Comparison of ENCODE assay signal across 12 cellular contexts in the genomic region with DNA sequence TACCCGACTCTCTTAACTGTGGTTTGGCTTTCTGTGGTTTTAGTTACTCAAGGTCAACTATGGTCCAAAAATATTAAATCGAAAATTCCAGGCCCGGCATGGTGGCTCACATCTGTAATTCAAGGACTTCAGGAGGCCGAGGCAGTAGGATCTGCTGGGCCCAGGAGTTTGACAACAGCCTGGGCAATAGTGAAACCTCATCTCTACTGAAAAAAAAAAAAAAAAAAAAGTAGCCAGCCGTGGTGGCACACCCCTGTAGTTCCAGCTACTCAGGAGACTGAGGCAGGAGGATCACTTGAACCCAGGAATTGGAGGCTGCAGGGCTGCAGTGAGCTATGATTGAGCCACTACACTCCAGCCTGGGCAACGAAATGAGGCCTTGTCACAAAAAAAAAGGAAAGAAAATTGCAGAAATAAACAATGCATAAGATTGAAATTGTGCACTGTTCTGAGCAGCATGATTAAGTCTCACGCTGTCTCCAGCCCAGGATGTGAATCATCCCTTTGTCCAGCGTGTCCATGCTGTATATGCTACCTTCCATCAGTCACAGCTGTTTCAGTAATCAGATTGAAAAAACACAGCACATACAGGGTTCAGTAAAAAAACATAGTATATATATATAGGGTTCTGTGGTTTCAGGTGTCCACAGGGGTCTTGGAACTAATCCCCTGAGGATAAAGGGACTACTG. TPM values are rescaled to one million over a fixed set of nuclear protein-coding genes. Genes with fewer than 3 reads are reported as not detected.
DNase-seq lines count a peak whose midpoint lies in the region; ATAC-seq and TF ChIP-seq lines count a peak whose summit lies in the region.
"Had no signal": no experiment of that assay in that cellular context is flagged by ENCODE, and none has a peak within 500 bp of the region (broad histone marks: within the 10 kb centered on the region; RNA-seq: fewer than 3 reads in every experiment).

No MANE protein-coding gene starts in this region.

- peaks cover 3% of the 10 kb centered on the region for H3K9me3 Mint-ChIP-seq in CD8-positive, alpha-beta T cell
- H3K9me3 Mint-ChIP-seq in H9: no peaks in the 10 kb centered on the region
- H3K9me3 Mint-ChIP-seq: activated T-cell treated with anti-CD3 and anti-CD28 coated beads, Interleukin-2, amount 50 U/mL, for 24 hours had no signal

- intact Hi-C loops in IMR-90 (cut with micrococcal nuclease): no loop called here
- intact Hi-C loops in CD8-positive, alpha-beta T cell (cut with DNase I, micrococcal nuclease): no loop called here

- no peaks in the 10 kb centered on the region for H3K9me1 ChIP-seq in IMR-90 (ENCODE audit: insufficient read depth, low read length)

- no peak for TF ChIP-seq CTCF in AG04450 (IDR thresholded peaks at IDR 0.05; ENCODE audit: low read depth, low read length)
- no peak for TF ChIP-seq CTCF in IMR-90 (conservative IDR thresholded peaks at IDR 0.05; ENCODE audit: low read depth, low read length)
- no peak for TF ChIP-seq CTCF in astrocyte of the cerebellum (IDR thresholded peaks at IDR 0.05; ENCODE audit: low read depth, low read length, missing control alignments)
- TF ChIP-seq CTCF in CD8-positive, alpha-beta T cell (IDR thresholded peaks at IDR 0.05): no peak
- no peak for TF ChIP-seq CTCF in H9 (conservative IDR thresholded peaks at IDR 0.05)

- H3K27ac Mint-ChIP-seq in CD8-positive, alpha-beta T cell: no peak overlapping the region
- H3K27ac Mint-ChIP-seq in H9: no peak overlapping the region
- H3K27ac Mint-ChIP-seq: activated T-cell treated with anti-CD3 and anti-CD28 coated beads, Interleukin-2, amount 50 U/mL, for 24 hours had no signal

- no peak overlapping the region for H2AK9ac ChIP-seq in IMR-90 (replicated peaks; ENCODE audit: low read depth, low read length, poor library complexity)

- ATAC-seq in IMR-90 (ENCODE audit: low read depth) (peak; percentile 72), GM21526 (IDR thresholded peaks at IDR 0.05; ENCODE audit: low FRiP score, unreplicated experiment) (no peak)
- no peak for ATAC-seq in CD8-positive, alpha-beta T cell

- no peak overlapping the region for H3K56ac ChIP-seq in IMR-90 (ENCODE audit: extremely low read depth, insufficient read depth, low read length)
- H3K56ac ChIP-seq in H9 (ENCODE audit: insufficient read length, low read depth, low read length): no peak overlapping the region

- H3K36me3 ChIP-seq in IMR-90 (ENCODE audit: control insufficient read depth, insufficient read depth, low read length): no peaks in the 10 kb centered on the region
- no peaks in the 10 kb centered on the region for H3K36me3 ChIP-seq in CD8-positive, alpha-beta T cell (ENCODE audit: insufficient read depth, low read length)
- H3K36me3 ChIP-seq: BLaER1 had no signal

- H2BK15ac ChIP-seq in IMR-90 (ENCODE audit: low read depth, low read length) (no peak overlapping the region), H9 (ENCODE audit: low read depth, low read length) (no peak overlapping the region)

- peaks cover 5% of the 10 kb centered on the region for H3K27me3 Mint-ChIP-seq in CD8-positive, alpha-beta T cell (ENCODE audit: low read depth)
- H3K27me3 Mint-ChIP-seq in H9 (ENCODE audit: low read depth): no peaks in the 10 kb centered on the region

- H3K23ac ChIP-seq in IMR-90 (ENCODE audit: low read depth, low read length) (no peak overlapping the region), H9 (ENCODE audit: insufficient read length, low read depth, low read length) (no peak overlapping the region)

- CTCF ChIA-PET in AG04450 (lab: Charles Lee): no interaction called here
- CTCF ChIA-PET in IMR-90 (lab: Yijun Ruan, JAX): interaction anchor here (0.6 to 0.7 kb wide), 3 partner anchors 15 to 953 kb away, joined by 3 to 7 read pairs (median 4); no protein-coding TSS in a partner anchor
- CTCF ChIA-PET in CD8-positive, alpha-beta T cell (lab: Charles Lee): no interaction called here

- no peaks in the 10 kb centered on the region for H3K23me2 ChIP-seq in H9 (ENCODE audit: insufficient read length, low read depth, low read length, poor library complexity, severe bottlenecking)

- H3K27me3 ChIP-seq in AG04450 (ENCODE audit: control insufficient read depth, insufficient read depth, low read length) (no peaks in the 10 kb centered on the region), IMR-90 (ENCODE audit: control insufficient read depth, insufficient read depth, low read length) (no peaks in the 10 kb centered on the region), H9 (ENCODE audit: insufficient read depth, low read length) (no peaks in the 10 kb centered on the region)
- H3K27me3 ChIP-seq in CD8-positive, alpha-beta T cell (ENCODE audit: insufficient read depth, low read length): no peaks in the 10 kb centered on the region
- H3K27me3 ChIP-seq: BLaER1 had no signal

- H2AFZ ChIP-seq in IMR-90 (replicated peaks; ENCODE audit: low read length, poor library complexity) (peak overlapping the region; percentile 65), H9 (ENCODE audit: low read length) (no peak overlapping the region)

- no peak for TF ChIP-seq POLR2A in IMR-90 (IDR thresholded peaks at IDR 0.05; ENCODE audit: low read depth, low read length)

- H3K4ac ChIP-seq in IMR-90 (ENCODE audit: low read depth, low read length): peak overlapping the region; percentile 35; the same call in 1 of the 2 replicates
- no peak overlapping the region for H3K4ac ChIP-seq in H9 (ENCODE audit: low read depth, low read length)

- H3K4me1 ChIP-seq in IMR-90 (ENCODE audit: control insufficient read depth, insufficient read depth, low read length) (peaks cover 4% of the 10 kb centered on the region), H9 (ENCODE audit: insufficient read depth, low read length) (no peaks in the 10 kb centered on the region)
- H3K4me1 ChIP-seq in CD8-positive, alpha-beta T cell (ENCODE audit: insufficient read depth, low read length): no peaks in the 10 kb centered on the region
- H3K4me1 ChIP-seq: BLaER1 had no signal

- BruUV-seq in IMR-90 (replicated peaks; lab: Mats Ljungman, UMichigan): no TSS peak

- H4K8ac ChIP-seq in IMR-90 (ENCODE audit: low read depth in 2 of 2, low read length in 2 of 2) (peak overlapping the region in 1 of 2 experiments; percentile 23; a peak in 1 of 4 replicates), H9 (replicated peaks; ENCODE audit: insufficient read length, low read depth, low read length) (no peak overlapping the region)

- peak; percentile 59 for DNase-seq in AG04450 (ENCODE audit: low read depth, low spot score)
- DNase-seq in IMR-90: peak; percentile 93
- DNase-seq in astrocyte of the cerebellum (ENCODE audit: low read depth): peak; percentile 48
- peak; percentile 67 for DNase-seq in kidney glomerular epithelial cell (lab: John Stamatoyannopoulos, UW)
- DNase-seq in CD8-positive, alpha-beta T cell: no peak
- DNase-seq in H9: no peak
- DNase-seq in NCI-H128 (lab: John Stamatoyannopoulos, UW; ENCODE audit: unreplicated experiment): no peak
- DNase-seq: activated T-cell treated with anti-CD3 and anti-CD28 coated beads, Interleukin-2, amount 50 U/mL, for 24 hours; cerebellar nuclear complex; Kasumi-1 had no signal

- peak overlapping the region; percentile 61; the same call in 1 of the 2 replicates for H2BK120ac ChIP-seq in IMR-90 (ENCODE audit: low read depth, low read length)
- no peak overlapping the region for H2BK120ac ChIP-seq in H9 (ENCODE audit: low read depth, low read length, poor library complexity, severe bottlenecking)

- no peak overlapping the region for H3K18ac ChIP-seq in IMR-90 (ENCODE audit: low read depth, low read length)
- no peak overlapping the region for H3K18ac ChIP-seq in H9 (ENCODE audit: insufficient read length, low read depth, low read length)

- H3K4me1 Mint-ChIP-seq in CD8-positive, alpha-beta T cell (ENCODE audit: low read depth): no peaks in the 10 kb centered on the region
- H3K4me1 Mint-ChIP-seq in H9: no peaks in the 10 kb centered on the region

- H3K27ac ChIP-seq in AG04450 (ENCODE audit: low read depth, low read length) (peak overlapping the region; percentile 31), IMR-90 (ENCODE audit: insufficient read depth, low read length) (peak overlapping the region; percentile 28), H9 (ENCODE audit: insufficient read length, low read depth, low read length) (no peak overlapping the region)
- H3K27ac ChIP-seq in CD8-positive, alpha-beta T cell (ENCODE audit: low read depth, low read length): no peak overlapping the region
- H3K27ac ChIP-seq: BLaER1 had no signal

- no peak overlapping the region for H4K91ac ChIP-seq in IMR-90 (ENCODE audit: insufficient read depth, low read depth, low read length)
- no peak overlapping the region for H4K91ac ChIP-seq in H9 (ENCODE audit: insufficient read length, low read depth, low read length)

- in situ Hi-C loops in IMR-90 (cut with MboI; ENCODE audit: low sequenced_read_pairs): no loop called here
- in situ Hi-C loops in astrocyte of the cerebellum (cut with HindIII; ENCODE audit: low sequenced_read_pairs): no loop called here

- no peaks in the 10 kb centered on the region for H3K79me2 ChIP-seq in H9 (ENCODE audit: insufficient read depth, low read length)

- H3K14ac ChIP-seq in IMR-90 (replicated peaks; ENCODE audit: low read depth, low read length) (no peak overlapping the region), H9 (ENCODE audit: insufficient read depth, low read length) (no peak overlapping the region)

- dilution Hi-C loops in IMR-90 (cut with HindIII; ENCODE audit: low sequenced_read_pairs, unreplicated experiment): no loop called here

- 50% methylated on average over 2 of the region's 8 CpGs; no CpG with 5 or more reads in 1 of the 2 experiments for WGBS in IMR-90 (ENCODE audit: extremely low coverage in 2 of 2, insufficient read length in 1 of 2), 2 experiments
- WGBS in H9 (ENCODE audit: extremely low coverage, insufficient read length, low lambda C conversion rate): no CpG with 5 or more reads among the region's 8 CpGs

- H2AK5ac ChIP-seq in IMR-90 (ENCODE audit: low read depth, low read length) (no peak overlapping the region), H9 (ENCODE audit: insufficient read length, low read length) (no peak overlapping the region)

- H3K4me2 ChIP-seq in IMR-90 (ENCODE audit: low read depth, low read length) (no peak overlapping the region), H9 (ENCODE audit: insufficient read depth, insufficient read length, low read length) (no peak overlapping the region)
- H3K4me2 ChIP-seq: BLaER1 had no signal

- no peaks in the 10 kb centered on the region for H3K36me3 Mint-ChIP-seq in CD8-positive, alpha-beta T cell
- no peaks in the 10 kb centered on the region for H3K36me3 Mint-ChIP-seq in H9 (ENCODE audit: insufficient read depth in 1 of 3, low read depth in 3 of 3)

- no peak for TF ChIP-seq RAD21 in IMR-90 (IDR thresholded peaks at IDR 0.05; ENCODE audit: low read length)

- no peak overlapping the region for H3K4me3 Mint-ChIP-seq in CD8-positive, alpha-beta T cell
- H3K4me3 Mint-ChIP-seq in H9: no peak overlapping the region
- H3K4me3 Mint-ChIP-seq: activated T-cell treated with anti-CD3 and anti-CD28 coated beads, Interleukin-2, amount 50 U/mL, for 24 hours had no signal

- H4K5ac ChIP-seq in IMR-90 (ENCODE audit: low read depth, low read length) (no peak overlapping the region), H9 (ENCODE audit: insufficient read length, low read depth, low read length) (no peak overlapping the region)

- H4K20me1 ChIP-seq in IMR-90 (ENCODE audit: insufficient read depth, low read length): no peaks in the 10 kb centered on the region
- no peaks in the 10 kb centered on the region for H4K20me1 ChIP-seq in H9 (ENCODE audit: control insufficient read depth, insufficient read depth, insufficient read length)
- H4K20me1 ChIP-seq: BLaER1 had no signal

- H3K9me3 ChIP-seq in AG04450 (ENCODE audit: control insufficient read depth, insufficient read depth, low read length) (no peaks in the 10 kb centered on the region), IMR-90 (ENCODE audit: control insufficient read depth, insufficient read depth, low read length) (no peaks in the 10 kb centered on the region), H9 (ENCODE audit: control insufficient read depth, low read depth, low read length) (no peaks in the 10 kb centered on the region)
- H3K9me3 ChIP-seq in CD8-positive, alpha-beta T cell (ENCODE audit: low read length): no peaks in the 10 kb centered on the region
- H3K9me3 ChIP-seq: BLaER1 had no signal

- POLR2A ChIA-PET in AG04450 (lab: Yijun Ruan, JAX): interaction anchor here (0.6 kb wide), 1 partner anchor 20 kb away, joined by 9 read pairs; no protein-coding TSS in a partner anchor
- POLR2A ChIA-PET in IMR-90 (lab: Charles Lee; ENCODE audit: unreplicated experiment): no interaction called here
- POLR2A ChIA-PET in CD8-positive, alpha-beta T cell (lab: Charles Lee): no interaction called here

- H3K79me1 ChIP-seq in IMR-90 (ENCODE audit: low read depth in 1 of 2, low read length in 2 of 2) (no peaks in the 10 kb centered on the region), H9 (ENCODE audit: insufficient read depth, low read depth, low read length, poor library complexity, severe bottlenecking) (no peaks in the 10 kb centered on the region)

- H3K4me3 ChIP-seq in AG04450 (ENCODE audit: low read depth, low read length): no peak overlapping the region
- H3K4me3 ChIP-seq in IMR-90 (ENCODE audit: insufficient read depth, low read depth, low read length): no peak overlapping the region
- no peak overlapping the region for H3K4me3 ChIP-seq in astrocyte of the cerebellum (ENCODE audit: low read depth, low read length)
- H3K4me3 ChIP-seq in CD8-positive, alpha-beta T cell (ENCODE audit: low read depth, low read length): no peak overlapping the region
- H3K4me3 ChIP-seq: BLaER1 had no signal

- peak overlapping the region; percentile 42 for H2BK5ac ChIP-seq in IMR-90 (ENCODE audit: low read depth, low read length, poor library complexity, severe bottlenecking)
- H2BK5ac ChIP-seq in H9 (ENCODE audit: insufficient read length, low read length): no peak overlapping the region

- H3T11ph ChIP-seq in H9 (ENCODE audit: low read length): no peak overlapping the region

- H3K9ac ChIP-seq in IMR-90 (ENCODE audit: low read depth, low read length) (no peak overlapping the region), H9 (ENCODE audit: extremely low read depth, insufficient read length, low read length) (no peak overlapping the region)
- H3K9ac ChIP-seq: BLaER1 had no signal

- H2BK12ac ChIP-seq in H9 (ENCODE audit: insufficient read length, low read depth, low read length): no peak overlapping the region

- H2BK20ac ChIP-seq in IMR-90 (ENCODE audit: low read depth, low read length): no peak overlapping the region
- H2BK20ac ChIP-seq in H9 (ENCODE audit: low read depth, low read length, poor library complexity, severe bottlenecking): no peak overlapping the region

RNA-seq across cellular contexts. Expression of a gene that starts 40.7 kb away (rescaled TPM):
- polyA plus RNA-seq in AG04450 (2011; rRNA removed) (8.9 and 12.2 TPM in 2 replicates), IMR-90 (2012; rRNA removed) (0.53 and 0.75 TPM in 2 replicates)
- 5.2 and 6.6 TPM in 2 replicates for polyA minus RNA-seq in AG04450 (2011; rRNA and poly(A)+ RNA removed)
- total RNA-seq in IMR-90 (2012; rRNA removed) (1.4 and 1.7 TPM in 2 replicates), H9 (2021) (3.2 and 3.8 TPM in 2 replicates)
- polyA plus RNA-seq in IMR-90 (2012; cell fraction: cytosol; rRNA removed): 0.67 and 0.77 TPM in 2 replicates
- polyA plus RNA-seq in IMR-90 (2012; cell fraction: nucleus; rRNA removed; ENCODE audit: low replicate concordance): 0.36 and 2.3 TPM in 2 replicates
- not detected for total RNA-seq in CD8-positive, alpha-beta T cell

Comparison
In these comparisons a context has a peak if more than half of its experiments do, and no peak if none do; other contexts are left out.
1. DNase-seq: peak in AG04450 (single experiment), IMR-90 (single experiment), astrocyte of the cerebellum (single experiment) and kidney glomerular epithelial cell (single experiment); none in CD8-positive, alpha-beta T cell (0 of 7), H9 (single experiment) and NCI-H128 (single experiment).
2. H3K27ac ChIP-seq: peak in AG04450 (single experiment) and IMR-90 (single experiment); none in CD8-positive, alpha-beta T cell (single experiment) and H9 (single experiment).